23 cellular contexts compared by ENCODE assay signal in genomic region chr4:3208826-3209225, GRCh38.
"Had no signal": no experiment of that assay in that cellular context is flagged by ENCODE, and none has a peak within 500 bp of the region (broad histone marks: within the 10 kb centered on the region; RNA-seq: fewer than 3 reads in every experiment).

No MANE protein-coding gene starts in this region.

- H3K4me1 Mint-ChIP-seq: memory B cell, mesothelial cell of epicardium, naive B cell had no signal

- H3K27ac Mint-ChIP-seq: memory B cell, mesothelial cell of epicardium, nephron progenitor cell, progenitor cell of endocrine pancreas had no signal

- H3K4me3 Mint-ChIP-seq: immature natural killer cell, memory B cell, mesothelial cell of epicardium, naive B cell, nephron progenitor cell had no signal

- H3K9me3 Mint-ChIP-seq: immature natural killer cell, memory B cell, mesothelial cell of epicardium, naive B cell, nephron progenitor cell had no signal

- ATAC-seq: mucosa of descending colon, pancreas, right lobe of liver had no signal

- H3K27me3 Mint-ChIP-seq: memory B cell, naive B cell, progenitor cell of endocrine pancreas had no signal

- DNase-seq: dermis blood vessel endothelial cell; effector memory CD4-positive, alpha-beta T cell; erythroblast; hypothalamus; immature natural killer cell; islet precursor cell; mucosa of descending colon; naive B cell; nephron progenitor cell; occipital lobe; stimulated activated CD4-positive, alpha-beta T cell treated with anti-CD3 and anti-CD28 coated beads, Interleukin-12 subunit alpha, Interleukin-12 subunit beta, amount 100 ng/mL, for 4 hours; stimulated activated CD4-positive, alpha-beta T cell treated with anti-CD3 and anti-CD28 coated beads, Interleukin-1b, Interleukin-23, amount 100 ng/mL, for 48 hours; stimulated activated CD4-positive, alpha-beta T cell treated with anti-CD3 and anti-CD28 coated beads, Interleukin-4, amount 100 ng/mL, for 1 hour; stimulated activated CD8-positive, alpha-beta memory T cell treated with anti-CD3 and anti-CD28 coated beads, Interleukin-4, amount 100 ng/mL, for 48 hours; stimulated activated naive CD4-positive, alpha-beta T cell treated with Interleukin-2 at 50 U/mL for 16 hours; stomach; thyroid gland; trophoblast cell had no signal
